Comparison of ENCODE assay signal across 13 cellular contexts in genomic region chr21:45539046-45539795, GRCh38. TPM values are rescaled to one million over a fixed set of nuclear protein-coding genes. Genes with fewer than 3 reads are reported as not detected.
DNase-seq lines count a peak whose midpoint lies in the region; ATAC-seq and TF ChIP-seq lines count a peak whose summit lies in the region.
"Had no signal": no experiment of that assay in that cellular context is flagged by ENCODE, and none has a peak within 500 bp of the region (broad histone marks: within the 10 kb centered on the region; RNA-seq: fewer than 3 reads in every experiment).

No MANE protein-coding gene starts in this region.

- intact Hi-C loops in natural killer cell (cut with micrococcal nuclease) (no loop called here), prostate gland (cut with DNase I) (no loop called here)

- ATAC-seq in natural killer cell: no peak
- ATAC-seq: psoas muscle had no signal

- no peaks in the 10 kb centered on the region for H3K27me3 Mint-ChIP-seq in chondrocyte (ENCODE audit: low read depth)
- no peaks in the 10 kb centered on the region for H3K27me3 Mint-ChIP-seq in natural killer cell (ENCODE audit: low read depth in 2 of 2)

- no peaks in the 10 kb centered on the region for H3K36me3 ChIP-seq in prostate gland

- H3K9me3 Mint-ChIP-seq in chondrocyte (ENCODE audit: low read depth) (no peaks in the 10 kb centered on the region), natural killer cell (no peaks in the 10 kb centered on the region)

- H3K4me1 Mint-ChIP-seq in chondrocyte (ENCODE audit: low read depth): peaks cover 5% of the 10 kb centered on the region
- H3K4me1 Mint-ChIP-seq in natural killer cell: peaks cover 0 to 4% of the 10 kb centered on the region in 2 donors

- no peak overlapping the region for H3K27ac ChIP-seq in prostate gland
- H3K27ac ChIP-seq: psoas muscle had no signal

- no peak for TF ChIP-seq POLR2A in prostate gland (IDR thresholded peaks at IDR 0.05)

- peaks cover 4% of the 10 kb centered on the region for H3K4me1 ChIP-seq in prostate gland (replicated peaks)

- H3K27me3 ChIP-seq in prostate gland (replicated peaks; ENCODE audit: insufficient read depth): no peaks in the 10 kb centered on the region
- H3K27me3 ChIP-seq: MG63 had no signal

- H3K27ac Mint-ChIP-seq in chondrocyte (ENCODE audit: unreplicated experiment): no peak overlapping the region
- no peak overlapping the region for H3K27ac Mint-ChIP-seq in natural killer cell

- H3K4me3 Mint-ChIP-seq in chondrocyte (ENCODE audit: unreplicated experiment) (no peak overlapping the region), natural killer cell (no peak overlapping the region)

- WGBS in prostate gland: 90% methylated on average over 17 of the region's 17 CpGs

- H3K9me3 ChIP-seq in prostate gland: no peaks in the 10 kb centered on the region
- H3K9me3 ChIP-seq: MG63, psoas muscle had no signal

- H3K4me3 ChIP-seq in prostate gland: no peak overlapping the region
- H3K4me3 ChIP-seq: MG63, psoas muscle had no signal

- TF ChIP-seq CTCF in chondrocyte (IDR thresholded peaks at IDR 0.05): no peak
- TF ChIP-seq CTCF in natural killer cell (IDR thresholded peaks at IDR 0.05): no peak
- TF ChIP-seq CTCF in prostate gland (IDR thresholded peaks at IDR 0.05): no peak

- peak; percentile 3 for DNase-seq in activated gamma-delta T cell treated with Interleukin-2 at 50 U/mL for 16 hours
- DNase-seq in activated gamma-delta T cell (lab: John Stamatoyannopoulos, UW): no peak
- DNase-seq in chondrocyte (ENCODE audit: low spot score): peak; percentile 76
- DNase-seq in natural killer cell: peak; percentile 14
- DNase-seq in ureter (ENCODE audit: low spot score): peak; percentile 40
- DNase-seq in NCI-H2029 (lab: John Stamatoyannopoulos, UW): no peak
- no peak for DNase-seq in prostate gland (ENCODE audit: low spot score)
- DNase-seq in NCI-H748 (lab: John Stamatoyannopoulos, UW; ENCODE audit: unreplicated experiment): no peak
- DNase-seq: foreskin fibroblast, GDM1, MG63, NCI-H446 had no signal

- H3K36me3 Mint-ChIP-seq in chondrocyte (ENCODE audit: low read depth) (peaks cover 1% of the 10 kb centered on the region), natural killer cell (no peaks in the 10 kb centered on the region)

RNA-seq across cellular contexts. Expression of gene SLC19A1, which starts 3.0 kb away (rescaled TPM):
- 6.5 to 12.7 TPM (median 7.8 TPM) in 3 replicates for total RNA-seq in chondrocyte
- 1 to 10 TPM; 2.5 to 9.0 (median 4.9) TPM for total RNA-seq in natural killer cell
- total RNA-seq in ureter: 23.0 TPM
- total RNA-seq in prostate gland: 10 to 100 TPM; 12.2 to 15.5 TPM

Comparison
In these comparisons a context has a peak if more than half of its experiments do, and no peak if none do; other contexts are left out.
1. DNase-seq: peak in activated gamma-delta T cell treated with Interleukin-2 at 50 U/mL for 16 hours (single experiment), chondrocyte (single experiment), natural killer cell (single experiment) and ureter (single experiment); none in activated gamma-delta T cell (single experiment), NCI-H2029 (single experiment), prostate gland (single experiment) and NCI-H748 (single experiment).